Comparison of ENCODE assay signal across 10 cellular contexts in the genomic region with DNA sequence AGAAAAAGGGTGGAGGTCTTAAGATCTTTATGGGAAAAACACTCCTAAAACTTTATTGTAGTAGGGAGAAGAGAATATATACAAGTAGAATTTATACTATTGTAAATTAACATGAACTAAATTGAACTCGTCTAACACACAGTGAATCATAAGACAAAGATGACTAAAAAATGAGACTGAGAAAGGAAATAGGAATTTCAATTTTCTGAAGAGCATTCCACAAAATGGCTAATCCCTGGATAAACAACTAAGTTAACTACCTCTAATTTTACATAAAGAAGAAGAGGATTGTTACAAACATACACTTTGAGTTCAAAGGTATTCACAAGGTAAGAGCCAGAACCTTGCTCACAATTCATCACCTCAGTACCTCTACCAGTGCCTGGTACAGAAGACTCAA. TPM values are rescaled to one million over a fixed set of nuclear protein-coding genes. Genes with fewer than 3 reads are reported as not detected.
A peak's percentile ranks its signal among the peaks of the same experiment; 100 is the strongest.
DNase-seq lines count a peak whose midpoint lies in the region; ATAC-seq and TF ChIP-seq lines count a peak whose summit lies in the region.
"Had no signal": no experiment of that assay in that cellular context is flagged by ENCODE, and none has a peak within 500 bp of the region (broad histone marks: within the 10 kb centered on the region; RNA-seq: fewer than 3 reads in every experiment).

No MANE protein-coding gene starts in this region.

- peaks cover 55% of the 10 kb centered on the region for H3K4me1 Mint-ChIP-seq in stimulated activated effector memory CD8-positive, alpha-beta T cell treated with anti-CD3 and anti-CD28 coated beads, Interleukin-12 subunit alpha, Interleukin-12 subunit beta, amount 100 ng/mL, for 72 hours

- no peak for TF ChIP-seq POLR2A in spleen (IDR thresholded peaks at IDR 0.05)

- peak overlapping the region; percentile 96 for H3K4me3 ChIP-seq in WI38 (ENCODE audit: low read depth, low read length)
- peak overlapping the region; percentile 84 for H3K4me3 ChIP-seq in fibroblast of the aortic adventitia (ENCODE audit: low read depth, low read length)
- peak overlapping the region in 3 of 8 donors; percentile 84 to 86 (median 84) for H3K4me3 ChIP-seq in spleen

- no peak for TF ChIP-seq CTCF in WI38 (IDR thresholded peaks at IDR 0.05; ENCODE audit: low read depth, low read length)
- TF ChIP-seq CTCF in fibroblast of the aortic adventitia (IDR thresholded peaks at IDR 0.05; ENCODE audit: insufficient read depth, low read length): no peak
- TF ChIP-seq CTCF in spleen (IDR thresholded peaks at IDR 0.05 in 8 of 11, conservative IDR thresholded peaks at IDR 0.05 in 3 of 11): no peak

- H3K27ac Mint-ChIP-seq in stimulated activated effector memory CD8-positive, alpha-beta T cell treated with anti-CD3 and anti-CD28 coated beads, Interleukin-12 subunit alpha, Interleukin-12 subunit beta, amount 100 ng/mL, for 72 hours: no peak overlapping the region

- ATAC-seq in stimulated activated effector memory CD8-positive, alpha-beta T cell treated with anti-CD3 and anti-CD28 coated beads, Interleukin-12 subunit alpha, Interleukin-12 subunit beta, amount 100 ng/mL, for 72 hours: no peak
- ATAC-seq in left colon: no peak

- peaks cover 26 to 83% (median 59%) of the 10 kb centered on the region in 6 donors for H3K4me1 ChIP-seq in spleen

- H3K4me3 Mint-ChIP-seq in stimulated activated effector memory CD8-positive, alpha-beta T cell treated with anti-CD3 and anti-CD28 coated beads, Interleukin-12 subunit alpha, Interleukin-12 subunit beta, amount 100 ng/mL, for 72 hours: peak overlapping the region; percentile 86

- intact Hi-C loops in spleen (cut with DNase I; ENCODE audit: low total_unique reads) (no loop called here), left colon (cut with DNase I, micrococcal nuclease) (loop anchor here in 1 of 2 donors (10.0 kb wide), 1 partner anchor 216 kb away; the partner anchor contains the start of genes DMAC2L and L2HGDH)

- peaks cover 0 to 10% (median 0%) of the 10 kb centered on the region in 6 donors for H3K36me3 ChIP-seq in spleen

- no peaks in the 10 kb centered on the region for H3K27me3 ChIP-seq in spleen (replicated peaks in 1 of 7)

- DNase-seq in DMS 273 (lab: John Stamatoyannopoulos, UW; ENCODE audit: unreplicated experiment) (peak; percentile 26), DMS 273 treated with DMSO at 0.1 percent for 48 hours (lab: John Stamatoyannopoulos, UW) (no peak), fibroblast of the aortic adventitia (ENCODE audit: low read depth) (peak; percentile 49), spleen (no peak), epidermal melanocyte (ENCODE audit: insufficient read length, low spot score) (no peak), left colon (no peak)
- DNase-seq in stimulated activated effector memory CD8-positive, alpha-beta T cell treated with anti-CD3 and anti-CD28 coated beads, Interleukin-12 subunit alpha, Interleukin-12 subunit beta, amount 100 ng/mL, for 72 hours (ENCODE audit: low spot score in 2 of 2): no peak
- DNase-seq: NCI-H2029 treated with DMSO at 0.1 percent for 48 hours had no signal

- H3K27ac ChIP-seq in spleen: peak overlapping the region in 1 of 8 donors; percentile 98
- H3K27ac ChIP-seq: 22Rv1 had no signal

- H3K36me3 Mint-ChIP-seq in stimulated activated effector memory CD8-positive, alpha-beta T cell treated with anti-CD3 and anti-CD28 coated beads, Interleukin-12 subunit alpha, Interleukin-12 subunit beta, amount 100 ng/mL, for 72 hours: peaks cover 17% of the 10 kb centered on the region

- no peaks in the 10 kb centered on the region for H3K9me3 ChIP-seq in spleen

- 40 to 61% (median 45%) methylated on average over 1 of the region's 1 CpG for WGBS in spleen, 5 donors

- no peaks in the 10 kb centered on the region for H3K9me3 Mint-ChIP-seq in stimulated activated effector memory CD8-positive, alpha-beta T cell treated with anti-CD3 and anti-CD28 coated beads, Interleukin-12 subunit alpha, Interleukin-12 subunit beta, amount 100 ng/mL, for 72 hours

RNA-seq across cellular contexts. Expression of gene MAP4K5, which starts 2.0 kb away (rescaled TPM):
- total RNA-seq in fibroblast of the aortic adventitia (ENCODE audit: low replicate concordance) (92.1 and 101 TPM in 2 replicates), spleen (100 to 1,000 TPM in 3 of 7 donors, 10 to 100 TPM in 4; 47.5 to 172 (median 57.9) TPM), left colon (10 to 100 TPM; 37.5 to 42.6 TPM)
- polyA plus RNA-seq in spleen: 10 to 100 TPM in 2 of 3 donors, 1 to 10 TPM in 1; 9.1 to 15.9 (median 11.9) TPM

RNA-seq across cellular contexts. Expression of gene ATL1, which starts 29.6 kb away (rescaled TPM):
- total RNA-seq in fibroblast of the aortic adventitia (ENCODE audit: low replicate concordance) (5.2 and 10.7 TPM in 2 replicates), spleen (1 to 10 TPM; 1.0 to 3.2 (median 1.7) TPM), left colon (10 to 100 TPM; 12.0 to 12.6 TPM)
- 1 to 10 TPM in 2 of 3 donors, under 1 TPM in 1; 0.91 to 1.4 (median 1.3) TPM for polyA plus RNA-seq in spleen

Comparison
In these comparisons a context has a peak if more than half of its experiments do, and no peak if none do; other contexts are left out.
1. DNase-seq: peak in DMS 273 (single experiment) and fibroblast of the aortic adventitia (single experiment); none in DMS 273 treated with DMSO at 0.1 percent for 48 hours (single experiment), stimulated activated effector memory CD8-positive, alpha-beta T cell treated with anti-CD3 and anti-CD28 coated beads, Interleukin-12 subunit alpha, Interleukin-12 subunit beta, amount 100 ng/mL, for 72 hours (0 of 2), spleen (single experiment), epidermal melanocyte (single experiment) and left colon (0 of 2).